In the genomic region with DNA sequence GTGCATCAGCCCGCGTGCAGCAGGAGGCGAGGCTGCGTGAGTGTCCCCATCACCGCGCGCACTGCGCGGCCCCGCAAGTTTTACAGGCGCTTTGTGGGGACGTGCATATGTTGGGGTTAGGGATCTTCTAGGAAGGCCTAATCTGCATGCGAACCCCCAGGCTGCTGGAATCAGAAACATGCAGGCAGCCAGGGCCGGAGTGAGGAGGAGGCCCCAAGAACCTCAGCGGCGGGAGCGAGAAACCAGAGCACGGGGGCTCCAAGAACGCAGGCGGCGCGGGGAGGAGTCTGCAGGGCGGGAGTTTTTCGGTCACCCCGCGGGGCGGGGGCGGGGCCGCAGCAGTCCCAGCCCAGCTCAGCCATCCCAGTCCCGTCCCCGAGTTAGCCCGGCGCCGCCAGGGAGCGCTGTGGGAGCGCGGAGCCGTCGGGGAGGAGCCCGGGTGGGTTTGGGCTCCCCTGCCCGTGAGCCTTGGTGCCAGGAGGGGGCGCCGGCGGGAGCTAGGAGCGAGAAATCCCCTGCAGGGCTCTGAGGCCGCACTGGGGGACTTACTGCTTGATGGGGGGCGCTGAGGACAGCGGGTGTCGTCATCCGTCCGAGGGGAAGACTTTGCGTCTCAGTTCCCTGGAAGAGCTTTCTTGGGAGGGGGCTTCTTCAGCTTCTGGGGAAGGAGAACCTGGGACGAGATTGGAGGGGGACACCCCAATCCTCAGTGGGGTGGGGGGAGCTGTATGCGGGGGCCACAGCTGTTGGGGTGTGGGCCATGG, we compare ENCODE assay signal across 1 cellular context.
TF ChIP-seq lines count a peak whose summit lies in the region.

No MANE protein-coding gene starts in this region.

TF ChIP-seq in GM12878, 131 proteins besides CTCF, POLR2A, EP300 and RAD21 (continues in another document):
- TF ChIP-seq HDAC2 (IDR thresholded peaks at IDR 0.05) (no peak), EGR1 (IDR thresholded peaks at IDR 0.05; ENCODE audit: borderline replicate concordance in 1 of 2, low read depth in 2 of 2, low read length in 2 of 2) (peak in 1 of 2 experiments; percentile 72; a peak in 2 of 3 replicates), PAX8 (IDR thresholded peaks at IDR 0.05) (no peak), NR2C2 (IDR thresholded peaks at IDR 0.05; ENCODE audit: borderline replicate concordance, control insufficient read depth, insufficient read length, low read depth) (no peak), SMAD1 (IDR thresholded peaks at IDR 0.05; ENCODE audit: low read depth, partially characterized antibody) (no peak), MXI1 (IDR thresholded peaks at IDR 0.05; ENCODE audit: low read depth, low read length) (peak; percentile 44; the same call in 1 of the 2 replicates), IRF5 (IDR thresholded peaks at IDR 0.05; ENCODE audit: borderline replicate concordance) (no peak), KDM1A (IDR thresholded peaks at IDR 0.05; ENCODE audit: borderline replicate concordance) (no peak), CBX5 (IDR thresholded peaks at IDR 0.05; ENCODE audit: low read depth) (no peak), FOXM1 (IDR thresholded peaks at IDR 0.05; ENCODE audit: low read depth, low read length) (no peak), SMARCA5 (IDR thresholded peaks at IDR 0.05) (peak; percentile 83), FOS (IDR thresholded peaks at IDR 0.05; ENCODE audit: borderline replicate concordance, extremely low read depth, insufficient read length) (no peak), PAX5 (IDR thresholded peaks at IDR 0.05; ENCODE audit: borderline replicate concordance, low read depth, low read length) (no peak), MTA2 (IDR thresholded peaks at IDR 0.05; ENCODE audit: low read depth) (no peak), LARP7 (IDR thresholded peaks at IDR 0.05) (0 out of 2 replicates have a peak, but pooled peaks have one; percentile 32), ESRRA (IDR thresholded peaks at IDR 0.05; ENCODE audit: low read length) (no peak), NBN (IDR thresholded peaks at IDR 0.05) (0 out of 2 replicates have a peak, but pooled peaks have one; percentile 17), E2F4 (IDR thresholded peaks at IDR 0.05; ENCODE audit: low read depth, low read length) (peak; percentile 58; the same call in 1 of the 2 replicates), WRNIP1 (IDR thresholded peaks at IDR 0.05; ENCODE audit: borderline replicate concordance, low read depth, low read length) (no peak), IRF4 (IDR thresholded peaks at IDR 0.05; ENCODE audit: low read depth, low read length) (no peak), BHLHE40 (IDR thresholded peaks at IDR 0.05; ENCODE audit: borderline replicate concordance in 1 of 2, low read depth in 2 of 2, low read length in 1 of 2) (peak; percentile 50 to 85; a peak in 2 of 4 replicates), STAT3 (IDR thresholded peaks at IDR 0.05; ENCODE audit: low read depth, low read length) (no peak), SUPT20H (IDR thresholded peaks at IDR 0.05; ENCODE audit: borderline replicate concordance, control insufficient read depth, low read depth, low read length) (no peak), DPF2 (IDR thresholded peaks at IDR 0.05) (no peak), IKZF1 (conservative IDR thresholded peaks at IDR 0.05) (peak; percentile 83), GABPA (IDR thresholded peaks at IDR 0.05; ENCODE audit: low read depth) (no peak), MEF2A (IDR thresholded peaks at IDR 0.05; ENCODE audit: insufficient read depth, low read depth, low read length) (0 out of 2 replicates have a peak, but pooled peaks have one; percentile 17), RELA (IDR thresholded peaks at IDR 0.05; ENCODE audit: borderline replicate concordance, partially characterized antibody) (peak; percentile 74), ASH2L (IDR thresholded peaks at IDR 0.05; ENCODE audit: borderline replicate concordance, low read depth) (no peak), EED (IDR thresholded peaks at IDR 0.05; ENCODE audit: low read depth) (0 out of 2 replicates have a peak, but pooled peaks have one; percentile 12), STAT1 (conservative IDR thresholded peaks at IDR 0.05) (no peak), SP1 (IDR thresholded peaks at IDR 0.05; ENCODE audit: low read depth, low read length) (no peak), JUND (IDR thresholded peaks at IDR 0.05; ENCODE audit: low read depth, low read length) (no peak), POU2F2 (IDR thresholded peaks at IDR 0.05; ENCODE audit: borderline replicate concordance, low read depth, low read length) (no peak), ZNF274 (IDR thresholded peaks at IDR 0.05; ENCODE audit: insufficient read depth, insufficient read length) (no peak), BRCA1 (IDR thresholded peaks at IDR 0.05; ENCODE audit: low read depth, low read length) (no peak), HCFC1 (IDR thresholded peaks at IDR 0.05; ENCODE audit: low read length) (no peak), RBBP5 (conservative IDR thresholded peaks at IDR 0.05) (no peak), YY1 (IDR thresholded peaks at IDR 0.05; ENCODE audit: low read depth, low read length) (peak; percentile 81), RUNX3 (IDR thresholded peaks at IDR 0.05; ENCODE audit: low read length) (no peak), SMC3 (IDR thresholded peaks at IDR 0.05; ENCODE audit: borderline replicate concordance, low read length) (peak; percentile 76), PML (IDR thresholded peaks at IDR 0.05; ENCODE audit: low read length) (no peak), SREBF1 (IDR thresholded peaks at IDR 0.05; ENCODE audit: low read length) (no peak), ZNF384 (IDR thresholded peaks at IDR 0.05; ENCODE audit: borderline replicate concordance, low read depth, low read length) (no peak), TARDBP (IDR thresholded peaks at IDR 0.05; ENCODE audit: borderline replicate concordance) (no peak), USF1 (IDR thresholded peaks at IDR 0.05; ENCODE audit: borderline replicate concordance, extremely low read length, insufficient read depth, low read depth, low read length) (no peak)
- TF ChIP-seq, protein P1, sequence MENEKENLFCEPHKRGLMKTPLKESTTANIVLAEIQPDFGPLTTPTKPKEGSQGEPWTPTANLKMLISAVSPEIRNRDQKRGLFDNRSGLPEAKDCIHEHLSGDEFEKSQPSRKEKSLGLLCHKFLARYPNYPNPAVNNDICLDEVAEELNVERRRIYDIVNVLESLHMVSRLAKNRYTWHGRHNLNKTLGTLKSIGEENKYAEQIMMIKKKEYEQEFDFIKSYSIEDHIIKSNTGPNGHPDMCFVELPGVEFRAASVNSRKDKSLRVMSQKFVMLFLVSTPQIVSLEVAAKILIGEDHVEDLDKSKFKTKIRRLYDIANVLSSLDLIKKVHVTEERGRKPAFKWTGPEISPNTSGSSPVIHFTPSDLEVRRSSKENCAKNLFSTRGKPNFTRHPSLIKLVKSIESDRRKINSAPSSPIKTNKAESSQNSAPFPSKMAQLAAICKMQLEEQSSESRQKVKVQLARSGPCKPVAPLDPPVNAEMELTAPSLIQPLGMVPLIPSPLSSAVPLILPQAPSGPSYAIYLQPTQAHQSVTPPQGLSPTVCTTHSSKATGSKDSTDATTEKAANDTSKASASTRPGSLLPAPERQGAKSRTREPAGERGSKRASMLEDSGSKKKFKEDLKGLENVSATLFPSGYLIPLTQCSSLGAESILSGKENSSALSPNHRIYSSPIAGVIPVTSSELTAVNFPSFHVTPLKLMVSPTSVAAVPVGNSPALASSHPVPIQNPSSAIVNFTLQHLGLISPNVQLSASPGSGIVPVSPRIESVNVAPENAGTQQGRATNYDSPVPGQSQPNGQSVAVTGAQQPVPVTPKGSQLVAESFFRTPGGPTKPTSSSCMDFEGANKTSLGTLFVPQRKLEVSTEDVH (IDR thresholded peaks at IDR 0.05; ENCODE audit: low read depth, partially characterized antibody): no peak
- TF ChIP-seq, protein P2, sequence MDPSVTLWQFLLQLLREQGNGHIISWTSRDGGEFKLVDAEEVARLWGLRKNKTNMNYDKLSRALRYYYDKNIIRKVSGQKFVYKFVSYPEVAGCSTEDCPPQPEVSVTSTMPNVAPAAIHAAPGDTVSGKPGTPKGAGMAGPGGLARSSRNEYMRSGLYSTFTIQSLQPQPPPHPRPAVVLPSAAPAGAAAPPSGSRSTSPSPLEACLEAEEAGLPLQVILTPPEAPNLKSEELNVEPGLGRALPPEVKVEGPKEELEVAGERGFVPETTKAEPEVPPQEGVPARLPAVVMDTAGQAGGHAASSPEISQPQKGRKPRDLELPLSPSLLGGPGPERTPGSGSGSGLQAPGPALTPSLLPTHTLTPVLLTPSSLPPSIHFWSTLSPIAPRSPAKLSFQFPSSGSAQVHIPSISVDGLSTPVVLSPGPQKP (IDR thresholded peaks at IDR 0.05; ENCODE audit: low read depth, low read length): no peak
- TF ChIP-seq, protein P3, sequence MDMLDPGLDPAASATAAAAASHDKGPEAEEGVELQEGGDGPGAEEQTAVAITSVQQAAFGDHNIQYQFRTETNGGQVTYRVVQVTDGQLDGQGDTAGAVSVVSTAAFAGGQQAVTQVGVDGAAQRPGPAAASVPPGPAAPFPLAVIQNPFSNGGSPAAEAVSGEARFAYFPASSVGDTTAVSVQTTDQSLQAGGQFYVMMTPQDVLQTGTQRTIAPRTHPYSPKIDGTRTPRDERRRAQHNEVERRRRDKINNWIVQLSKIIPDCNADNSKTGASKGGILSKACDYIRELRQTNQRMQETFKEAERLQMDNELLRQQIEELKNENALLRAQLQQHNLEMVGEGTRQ (IDR thresholded peaks at IDR 0.05; ENCODE audit: borderline replicate concordance, low read depth, low read length): no peak
- TF ChIP-seq, protein P4, sequence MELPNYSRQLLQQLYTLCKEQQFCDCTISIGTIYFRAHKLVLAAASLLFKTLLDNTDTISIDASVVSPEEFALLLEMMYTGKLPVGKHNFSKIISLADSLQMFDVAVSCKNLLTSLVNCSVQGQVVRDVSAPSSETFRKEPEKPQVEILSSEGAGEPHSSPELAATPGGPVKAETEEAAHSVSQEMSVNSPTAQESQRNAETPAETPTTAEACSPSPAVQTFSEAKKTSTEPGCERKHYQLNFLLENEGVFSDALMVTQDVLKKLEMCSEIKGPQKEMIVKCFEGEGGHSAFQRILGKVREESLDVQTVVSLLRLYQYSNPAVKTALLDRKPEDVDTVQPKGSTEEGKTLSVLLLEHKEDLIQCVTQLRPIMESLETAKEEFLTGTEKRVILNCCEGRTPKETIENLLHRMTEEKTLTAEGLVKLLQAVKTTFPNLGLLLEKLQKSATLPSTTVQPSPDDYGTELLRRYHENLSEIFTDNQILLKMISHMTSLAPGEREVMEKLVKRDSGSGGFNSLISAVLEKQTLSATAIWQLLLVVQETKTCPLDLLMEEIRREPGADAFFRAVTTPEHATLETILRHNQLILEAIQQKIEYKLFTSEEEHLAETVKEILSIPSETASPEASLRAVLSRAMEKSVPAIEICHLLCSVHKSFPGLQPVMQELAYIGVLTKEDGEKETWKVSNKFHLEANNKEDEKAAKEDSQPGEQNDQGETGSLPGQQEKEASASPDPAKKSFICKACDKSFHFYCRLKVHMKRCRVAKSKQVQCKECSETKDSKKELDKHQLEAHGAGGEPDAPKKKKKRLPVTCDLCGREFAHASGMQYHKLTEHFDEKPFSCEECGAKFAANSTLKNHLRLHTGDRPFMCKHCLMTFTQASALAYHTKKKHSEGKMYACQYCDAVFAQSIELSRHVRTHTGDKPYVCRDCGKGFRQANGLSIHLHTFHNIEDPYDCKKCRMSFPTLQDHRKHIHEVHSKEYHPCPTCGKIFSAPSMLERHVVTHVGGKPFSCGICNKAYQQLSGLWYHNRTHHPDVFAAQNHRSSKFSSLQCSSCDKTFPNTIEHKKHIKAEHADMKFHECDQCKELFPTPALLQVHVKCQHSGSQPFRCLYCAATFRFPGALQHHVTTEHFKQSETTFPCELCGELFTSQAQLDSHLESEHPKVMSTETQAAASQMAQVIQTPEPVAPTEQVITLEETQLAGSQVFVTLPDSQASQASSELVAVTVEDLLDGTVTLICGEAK (IDR thresholded peaks at IDR 0.05; ENCODE audit: borderline replicate concordance): no peak
- TF ChIP-seq, protein P5, sequence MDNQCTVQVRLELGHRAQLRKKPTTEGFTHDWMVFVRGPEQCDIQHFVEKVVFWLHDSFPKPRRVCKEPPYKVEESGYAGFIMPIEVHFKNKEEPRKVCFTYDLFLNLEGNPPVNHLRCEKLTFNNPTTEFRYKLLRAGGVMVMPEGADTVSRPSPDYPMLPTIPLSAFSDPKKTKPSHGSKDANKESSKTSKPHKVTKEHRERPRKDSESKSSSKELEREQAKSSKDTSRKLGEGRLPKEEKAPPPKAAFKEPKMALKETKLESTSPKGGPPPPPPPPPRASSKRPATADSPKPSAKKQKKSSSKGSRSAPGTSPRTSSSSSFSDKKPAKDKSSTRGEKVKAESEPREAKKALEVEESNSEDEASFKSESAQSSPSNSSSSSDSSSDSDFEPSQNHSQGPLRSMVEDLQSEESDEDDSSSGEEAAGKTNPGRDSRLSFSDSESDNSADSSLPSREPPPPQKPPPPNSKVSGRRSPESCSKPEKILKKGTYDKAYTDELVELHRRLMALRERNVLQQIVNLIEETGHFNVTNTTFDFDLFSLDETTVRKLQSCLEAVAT (IDR thresholded peaks at IDR 0.05): no peak
